In genomic region chr11:62534779-62535545, GRCh38 we compare ENCODE assay signal across 27 cellular contexts. TPM values are rescaled to one million over a fixed set of nuclear protein-coding genes. Genes with fewer than 3 reads are reported as not detected.
A peak's percentile ranks its signal among the peaks of the same experiment; 100 is the strongest.
DNase-seq lines count a peak whose midpoint lies in the region; ATAC-seq lines count a peak whose summit lies in the region.
"Had no signal": no experiment of that assay in that cellular context is flagged by ENCODE, and none has a peak within 500 bp of the region (broad histone marks: within the 10 kb centered on the region; RNA-seq: fewer than 3 reads in every experiment).

No MANE protein-coding gene starts in this region.

- DNase-seq in activated CD4-positive, alpha-beta T cell treated with anti-CD3 and anti-CD28 coated beads, Interleukin-2, amount 10 ng/mL, durations not matched to agents 7 days and 5 days = no peak
- DNase-seq in activated CD4-positive, alpha-beta T cell treated with anti-CD3 and anti-CD28 coated beads, Interleukin-2, amount 50 U/mL, for 1 hour = no peak
- DNase-seq in effector memory CD8-positive, alpha-beta T cell = no peak
- no peak for DNase-seq in stimulated activated effector memory CD8-positive, alpha-beta T cell treated with anti-CD3 and anti-CD28 coated beads, Interleukin-12 subunit alpha, Interleukin-12 subunit beta, amount 100 ng/mL, for 72 hours (ENCODE audit: low spot score in 2 of 2)
- no peak for DNase-seq in NCI-H1694 treated with DMSO at 0.1 percent for 48 hours (lab: John Stamatoyannopoulos, UW)
- DNase-seq in A172 (ENCODE audit: low spot score) = no peak
- DNase-seq: activated CD4-positive, alpha-beta T cell treated with anti-CD3 and anti-CD28 coated beads for 4 hours; activated gamma-delta T cell treated with Interleukin-2 at 50 U/mL for 16 hours; activated naive CD8-positive, alpha-beta T cell treated with anti-CD3 and anti-CD28 coated beads, Interleukin-2, amount 50 U/mL, for 24 hours; activated T-cell treated with anti-CD3 and anti-CD28 coated beads, Interleukin-2, amount 50 U/mL, for 24 hours; cortex of kidney; DND-41; foreskin melanocyte; heart left ventricle; midbrain; MM.1S; naive thymus-derived CD8-positive, alpha-beta T cell; NCI-H2029; PC-9; SHP77; small intestine; stimulated activated naive CD4-positive, alpha-beta T cell treated with Interleukin-2 at 50 U/mL for 16 hours; T-helper 9 cell had no signal

- H3K9me3 Mint-ChIP-seq in activated CD4-positive, alpha-beta T cell treated with anti-CD3 and anti-CD28 coated beads, Interleukin-2, amount 10 ng/mL, durations not matched to agents 7 days and 5 days = no peaks in the 10 kb centered on the region
- no peaks in the 10 kb centered on the region for H3K9me3 Mint-ChIP-seq in IgD-negative memory B cell
- H3K9me3 Mint-ChIP-seq in effector memory CD8-positive, alpha-beta T cell = no peaks in the 10 kb centered on the region
- no peaks in the 10 kb centered on the region for H3K9me3 Mint-ChIP-seq in stimulated activated effector memory CD8-positive, alpha-beta T cell treated with anti-CD3 and anti-CD28 coated beads, Interleukin-12 subunit alpha, Interleukin-12 subunit beta, amount 100 ng/mL, for 72 hours
- H3K9me3 Mint-ChIP-seq: activated naive CD8-positive, alpha-beta T cell treated with anti-CD3 and anti-CD28 coated beads, Interleukin-2, amount 50 U/mL, for 24 hours; activated T-cell treated with anti-CD3 and anti-CD28 coated beads, Interleukin-2, amount 50 U/mL, for 24 hours; naive thymus-derived CD8-positive, alpha-beta T cell had no signal

- peaks cover 25% of the 10 kb centered on the region for H3K4me1 Mint-ChIP-seq in activated CD4-positive, alpha-beta T cell treated with anti-CD3 and anti-CD28 coated beads, Interleukin-2, amount 10 ng/mL, durations not matched to agents 7 days and 5 days
- peaks cover 15 to 24% (median 16%) of the 10 kb centered on the region in 3 donors for H3K4me1 Mint-ChIP-seq in IgD-negative memory B cell
- H3K4me1 Mint-ChIP-seq in effector memory CD8-positive, alpha-beta T cell (ENCODE audit: low read depth in 2 of 2) = peaks cover 58 to 68% of the 10 kb centered on the region in 2 donors
- peaks cover 49% of the 10 kb centered on the region for H3K4me1 Mint-ChIP-seq in stimulated activated effector memory CD8-positive, alpha-beta T cell treated with anti-CD3 and anti-CD28 coated beads, Interleukin-12 subunit alpha, Interleukin-12 subunit beta, amount 100 ng/mL, for 72 hours

- ATAC-seq in effector memory CD8-positive, alpha-beta T cell (replicated peaks) = no peak
- no peak for ATAC-seq in stimulated activated effector memory CD8-positive, alpha-beta T cell treated with anti-CD3 and anti-CD28 coated beads, Interleukin-12 subunit alpha, Interleukin-12 subunit beta, amount 100 ng/mL, for 72 hours
- no peak for ATAC-seq in GM18517 (IDR thresholded peaks at IDR 0.05; ENCODE audit: unreplicated experiment)
- ATAC-seq: activated naive CD8-positive, alpha-beta T cell treated with anti-CD3 and anti-CD28 coated beads, Interleukin-2, amount 50 U/mL, for 24 hours; heart left ventricle; naive thymus-derived CD8-positive, alpha-beta T cell had no signal

- H3K27me3 Mint-ChIP-seq in activated CD4-positive, alpha-beta T cell treated with anti-CD3 and anti-CD28 coated beads, Interleukin-2, amount 10 ng/mL, durations not matched to agents 7 days and 5 days = no peaks in the 10 kb centered on the region
- H3K27me3 Mint-ChIP-seq in IgD-negative memory B cell = no peaks in the 10 kb centered on the region
- H3K27me3 Mint-ChIP-seq in effector memory CD8-positive, alpha-beta T cell = no peaks in the 10 kb centered on the region
- H3K27me3 Mint-ChIP-seq: activated naive CD8-positive, alpha-beta T cell treated with anti-CD3 and anti-CD28 coated beads, Interleukin-2, amount 50 U/mL, for 24 hours; activated T-cell treated with anti-CD3 and anti-CD28 coated beads, Interleukin-2, amount 50 U/mL, for 24 hours; naive thymus-derived CD8-positive, alpha-beta T cell had no signal

- H3K36me3 Mint-ChIP-seq in activated CD4-positive, alpha-beta T cell treated with anti-CD3 and anti-CD28 coated beads, Interleukin-2, amount 10 ng/mL, durations not matched to agents 7 days and 5 days (ENCODE audit: low read depth) = peaks cover 55% of the 10 kb centered on the region
- H3K36me3 Mint-ChIP-seq in IgD-negative memory B cell = peaks cover 8% of the 10 kb centered on the region
- H3K36me3 Mint-ChIP-seq in effector memory CD8-positive, alpha-beta T cell (ENCODE audit: insufficient read depth) = peaks cover 100% of the 10 kb centered on the region
- H3K36me3 Mint-ChIP-seq in stimulated activated effector memory CD8-positive, alpha-beta T cell treated with anti-CD3 and anti-CD28 coated beads, Interleukin-12 subunit alpha, Interleukin-12 subunit beta, amount 100 ng/mL, for 72 hours = peaks cover 84% of the 10 kb centered on the region

- H3K4me3 Mint-ChIP-seq in activated CD4-positive, alpha-beta T cell treated with anti-CD3 and anti-CD28 coated beads, Interleukin-2, amount 10 ng/mL, durations not matched to agents 7 days and 5 days = no peak overlapping the region
- peak overlapping the region in 2 of 4 donors; percentile 66 to 87 for H3K4me3 Mint-ChIP-seq in IgD-negative memory B cell
- peak overlapping the region in 1 of 2 donors; percentile 98 for H3K4me3 Mint-ChIP-seq in effector memory CD8-positive, alpha-beta T cell
- no peak overlapping the region for H3K4me3 Mint-ChIP-seq in stimulated activated effector memory CD8-positive, alpha-beta T cell treated with anti-CD3 and anti-CD28 coated beads, Interleukin-12 subunit alpha, Interleukin-12 subunit beta, amount 100 ng/mL, for 72 hours
- H3K4me3 Mint-ChIP-seq: activated naive CD8-positive, alpha-beta T cell treated with anti-CD3 and anti-CD28 coated beads, Interleukin-2, amount 50 U/mL, for 24 hours; activated T-cell treated with anti-CD3 and anti-CD28 coated beads, Interleukin-2, amount 50 U/mL, for 24 hours; CD14-positive monocyte; GM23338; naive thymus-derived CD8-positive, alpha-beta T cell had no signal

- H3K27ac Mint-ChIP-seq in activated CD4-positive, alpha-beta T cell treated with anti-CD3 and anti-CD28 coated beads, Interleukin-2, amount 10 ng/mL, durations not matched to agents 7 days and 5 days = peak overlapping the region; percentile 42
- peak overlapping the region in 2 of 3 donors; percentile 90 to 93 for H3K27ac Mint-ChIP-seq in IgD-negative memory B cell
- H3K27ac Mint-ChIP-seq in effector memory CD8-positive, alpha-beta T cell = peak overlapping the region; percentile 93 to 99
- peak overlapping the region; percentile 93 for H3K27ac Mint-ChIP-seq in stimulated activated effector memory CD8-positive, alpha-beta T cell treated with anti-CD3 and anti-CD28 coated beads, Interleukin-12 subunit alpha, Interleukin-12 subunit beta, amount 100 ng/mL, for 72 hours
- H3K27ac Mint-ChIP-seq: activated naive CD8-positive, alpha-beta T cell treated with anti-CD3 and anti-CD28 coated beads, Interleukin-2, amount 50 U/mL, for 24 hours; GM23338 had no signal

- POLR2A ChIA-PET in activated CD4-positive, alpha-beta T cell treated with anti-CD3 and anti-CD28 coated beads, Interleukin-2, amount 10 ng/mL, durations not matched to agents 7 days and 5 days (lab: Charles Lee) = no interaction called here

- CTCF ChIA-PET in activated CD4-positive, alpha-beta T cell treated with anti-CD3 and anti-CD28 coated beads, Interleukin-2, amount 10 ng/mL, durations not matched to agents 7 days and 5 days (lab: Charles Lee) = interaction anchor here (1.0 to 1.1 kb wide), 2 partner anchors 10 to 110 kb away, joined by 3 to 5 read pairs; no protein-coding TSS in a partner anchor

RNA-seq across cellular contexts. Expression of gene AHNAK, which starts 11.6 kb away (rescaled TPM):
- 100 to 1,000 TPM; 206 to 237 TPM for total RNA-seq in activated CD4-positive, alpha-beta T cell treated with anti-CD3 and anti-CD28 coated beads, Interleukin-2, amount 10 ng/mL, durations not matched to agents 7 days and 5 days
- polyA plus RNA-seq in IgD-negative memory B cell = 107 TPM
- 298 and 391 TPM in 2 replicates for total RNA-seq in A172 (2014; rRNA removed; shearing (Covaris generic))

RNA-seq across cellular contexts. Expression of gene EEF1G, which starts 38.7 kb away (rescaled TPM):
- total RNA-seq in activated CD4-positive, alpha-beta T cell treated with anti-CD3 and anti-CD28 coated beads, Interleukin-2, amount 10 ng/mL, durations not matched to agents 7 days and 5 days = 1,000 to 10,000 TPM; 1,239 to 1,470 TPM
- 1,657 TPM for polyA plus RNA-seq in IgD-negative memory B cell
- 1,294 and 1,343 TPM in 2 replicates for total RNA-seq in A172 (2014; rRNA removed; shearing (Covaris generic))

RNA-seq across cellular contexts. Expression of gene TUT1, which starts 56.4 kb away (rescaled TPM):
- total RNA-seq in activated CD4-positive, alpha-beta T cell treated with anti-CD3 and anti-CD28 coated beads, Interleukin-2, amount 10 ng/mL, durations not matched to agents 7 days and 5 days = 10 to 100 TPM; 24.1 to 26.0 TPM
- polyA plus RNA-seq in IgD-negative memory B cell = 19.2 TPM
- 7.9 and 9.6 TPM in 2 replicates for total RNA-seq in A172 (2014; rRNA removed; shearing (Covaris generic))

Comparison
In these comparisons a context has a peak if more than half of its experiments do, and no peak if none do; other contexts are left out.
1. H3K27ac Mint-ChIP-seq: peak in every context shown above with its lines; median percentile 96 in effector memory CD8-positive, alpha-beta T cell; 93 in stimulated activated effector memory CD8-positive, alpha-beta T cell treated with anti-CD3 and anti-CD28 coated beads, Interleukin-12 subunit alpha, Interleukin-12 subunit beta, amount 100 ng/mL, for 72 hours; 92 in IgD-negative memory B cell; 42 in activated CD4-positive, alpha-beta T cell treated with anti-CD3 and anti-CD28 coated beads, Interleukin-2, amount 10 ng/mL, durations not matched to agents 7 days and 5 days.